1 cellular context compared by ENCODE assay signal in the genomic region with DNA sequence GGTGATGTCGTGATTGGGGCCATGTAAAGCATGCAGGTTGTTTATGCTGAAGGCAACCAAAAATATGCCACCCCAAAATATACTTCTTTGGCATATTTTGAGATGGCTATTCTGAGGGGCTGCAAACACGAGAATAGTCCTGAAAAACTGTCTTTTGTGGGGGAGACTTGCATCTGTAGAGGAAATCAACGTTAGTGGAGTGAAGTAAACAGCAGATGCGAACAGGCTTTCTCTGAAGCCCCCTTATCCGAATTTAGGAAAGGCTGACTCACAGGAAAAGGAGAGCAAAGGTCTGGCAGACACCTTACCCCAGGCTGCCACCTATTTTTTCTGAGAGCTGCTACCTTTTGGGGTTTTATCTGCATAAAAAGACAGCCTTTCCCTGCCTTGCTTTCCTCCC.
TF ChIP-seq lines count a peak whose summit lies in the region.

No MANE protein-coding gene starts in this region.

TF ChIP-seq in WTC11, 78 proteins besides CTCF, POLR2A, EP300 and RAD21 (continued from another document):
- TF ChIP-seq, protein P1, sequence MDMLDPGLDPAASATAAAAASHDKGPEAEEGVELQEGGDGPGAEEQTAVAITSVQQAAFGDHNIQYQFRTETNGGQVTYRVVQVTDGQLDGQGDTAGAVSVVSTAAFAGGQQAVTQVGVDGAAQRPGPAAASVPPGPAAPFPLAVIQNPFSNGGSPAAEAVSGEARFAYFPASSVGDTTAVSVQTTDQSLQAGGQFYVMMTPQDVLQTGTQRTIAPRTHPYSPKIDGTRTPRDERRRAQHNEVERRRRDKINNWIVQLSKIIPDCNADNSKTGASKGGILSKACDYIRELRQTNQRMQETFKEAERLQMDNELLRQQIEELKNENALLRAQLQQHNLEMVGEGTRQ (CRISPR knock-in tag; IDR thresholded peaks at IDR 0.05) = no peak
- no peak for TF ChIP-seq ELF4 (CRISPR knock-in tag; IDR thresholded peaks at IDR 0.05; ENCODE audit: low read depth)
- no peak for TF ChIP-seq ATF1 (CRISPR knock-in tag; IDR thresholded peaks at IDR 0.05)
- no peak for TF ChIP-seq ZNF423 (CRISPR knock-in tag; IDR thresholded peaks at IDR 0.05)
- no peak for TF ChIP-seq ZNF416 (CRISPR knock-in tag; IDR thresholded peaks at IDR 0.05)
- no peak for TF ChIP-seq ZNF317 (CRISPR knock-in tag; IDR thresholded peaks at IDR 0.05; ENCODE audit: borderline replicate concordance, low read depth)
- no peak for TF ChIP-seq FOXK1 (CRISPR knock-in tag; IDR thresholded peaks at IDR 0.05)
- no peak for TF ChIP-seq ZNF232 (CRISPR knock-in tag; IDR thresholded peaks at IDR 0.05)
- TF ChIP-seq, protein P2, sequence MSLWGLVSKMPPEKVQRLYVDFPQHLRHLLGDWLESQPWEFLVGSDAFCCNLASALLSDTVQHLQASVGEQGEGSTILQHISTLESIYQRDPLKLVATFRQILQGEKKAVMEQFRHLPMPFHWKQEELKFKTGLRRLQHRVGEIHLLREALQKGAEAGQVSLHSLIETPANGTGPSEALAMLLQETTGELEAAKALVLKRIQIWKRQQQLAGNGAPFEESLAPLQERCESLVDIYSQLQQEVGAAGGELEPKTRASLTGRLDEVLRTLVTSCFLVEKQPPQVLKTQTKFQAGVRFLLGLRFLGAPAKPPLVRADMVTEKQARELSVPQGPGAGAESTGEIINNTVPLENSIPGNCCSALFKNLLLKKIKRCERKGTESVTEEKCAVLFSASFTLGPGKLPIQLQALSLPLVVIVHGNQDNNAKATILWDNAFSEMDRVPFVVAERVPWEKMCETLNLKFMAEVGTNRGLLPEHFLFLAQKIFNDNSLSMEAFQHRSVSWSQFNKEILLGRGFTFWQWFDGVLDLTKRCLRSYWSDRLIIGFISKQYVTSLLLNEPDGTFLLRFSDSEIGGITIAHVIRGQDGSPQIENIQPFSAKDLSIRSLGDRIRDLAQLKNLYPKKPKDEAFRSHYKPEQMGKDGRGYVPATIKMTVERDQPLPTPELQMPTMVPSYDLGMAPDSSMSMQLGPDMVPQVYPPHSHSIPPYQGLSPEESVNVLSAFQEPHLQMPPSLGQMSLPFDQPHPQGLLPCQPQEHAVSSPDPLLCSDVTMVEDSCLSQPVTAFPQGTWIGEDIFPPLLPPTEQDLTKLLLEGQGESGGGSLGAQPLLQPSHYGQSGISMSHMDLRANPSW (CRISPR knock-in tag; conservative IDR thresholded peaks at IDR 0.05; ENCODE audit: low read depth) = no peak
- no peak for TF ChIP-seq ETV6 (CRISPR knock-in tag; IDR thresholded peaks at IDR 0.05)
